In the genomic region with DNA sequence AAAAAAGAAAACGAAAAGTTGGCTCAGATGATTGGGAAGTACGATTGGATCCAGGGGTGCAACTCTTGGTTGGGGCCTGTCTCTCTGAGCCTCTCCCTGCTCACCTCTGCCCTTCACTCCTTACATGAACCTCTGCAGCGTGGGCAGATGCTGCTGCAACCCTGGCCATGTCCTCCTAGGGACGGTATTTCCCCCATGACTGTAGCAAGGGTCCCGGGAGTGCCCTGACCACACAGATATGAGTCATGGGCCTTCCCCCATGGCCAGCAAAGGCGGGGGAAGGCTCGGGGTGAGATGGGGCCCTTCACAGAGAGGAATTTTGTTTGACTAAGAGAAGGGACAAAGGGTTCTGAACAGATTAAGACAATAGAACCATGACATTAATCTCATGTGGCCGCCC, we compare ENCODE assay signal across 8 cellular contexts.
DNase-seq lines count a peak whose midpoint lies in the region; ATAC-seq lines count a peak whose summit lies in the region.

No MANE protein-coding gene starts in this region.

- H3K27me3 Mint-ChIP-seq in activated CD4-positive, alpha-beta memory T cell treated with anti-CD3 and anti-CD28 coated beads for 36 hours = no peaks in the 10 kb centered on the region

- CTCF ChIA-PET in activated CD4-positive, alpha-beta memory T cell treated with anti-CD3 and anti-CD28 coated beads for 36 hours (lab: Charles Lee) = interaction anchor here (0.7 to 2.0 kb wide), 3 partner anchors 98 to 297 kb away, joined by 3 to 8 read pairs (median 3); no protein-coding TSS in a partner anchor

- H3K4me3 ChIP-seq in BLaER1 treated with 17β-estradiol and CSF1 and Interleukin-3, amounts not matched to agents 10 nM and 100 nM = no peak overlapping the region

- intact Hi-C loops in activated CD4-positive, alpha-beta memory T cell treated with anti-CD3 and anti-CD28 coated beads for 36 hours (cut with micrococcal nuclease) = loop anchor here (1.0 to 5.0 kb wide), 5 partner anchors 17 to 126 kb away; no protein-coding TSS in a partner anchor

- H3K27me3 ChIP-seq in BLaER1 treated with 17β-estradiol and CSF1 and Interleukin-3, amounts not matched to agents 10 nM and 100 nM = no peaks in the 10 kb centered on the region

- POLR2A ChIA-PET in activated CD4-positive, alpha-beta memory T cell treated with anti-CD3 and anti-CD28 coated beads for 36 hours (lab: Charles Lee) = interaction anchor here (1.3 kb wide), 3 partner anchors 10 to 127 kb away, joined by 4 to 6 read pairs (median 4); no protein-coding TSS in a partner anchor

- H3K27ac ChIP-seq in BLaER1 treated with 17β-estradiol and CSF1 and Interleukin-3, amounts not matched to agents 10 nM and 100 nM = peak overlapping the region in 5 of 11 experiments; percentile 4 to 51 (median 44); a peak in 9 of 22 replicates

- H3K27ac Mint-ChIP-seq in activated CD4-positive, alpha-beta memory T cell treated with anti-CD3 and anti-CD28 coated beads for 36 hours = peak overlapping the region; percentile 87

- H3K4me1 Mint-ChIP-seq in activated CD4-positive, alpha-beta memory T cell treated with anti-CD3 and anti-CD28 coated beads for 36 hours (ENCODE audit: low read depth) = peaks cover 92% of the 10 kb centered on the region

- DNase-seq in activated CD4-positive, alpha-beta memory T cell treated with anti-CD3 and anti-CD28 coated beads for 36 hours = peak; percentile 89
- peak; percentile 87 for DNase-seq in glomerular visceral epithelial cell (ENCODE audit: extremely low spot score)
- peak; percentile 58 to 59 for DNase-seq in stimulated activated CD8-positive, alpha-beta memory T cell treated with anti-CD3 and anti-CD28 coated beads, Interleukin-15, amount 100 ng/mL, for 4 hours (ENCODE audit: low read depth in 2 of 2)
- no peak for DNase-seq in NCI-H524 treated with DMSO at 0.1 percent for 48 hours (lab: John Stamatoyannopoulos, UW)
- DNase-seq in NCI-H1092 (lab: John Stamatoyannopoulos, UW) = no peak

- H3K9me3 Mint-ChIP-seq in activated CD4-positive, alpha-beta memory T cell treated with anti-CD3 and anti-CD28 coated beads for 36 hours = no peaks in the 10 kb centered on the region

- ATAC-seq in GM19395 (IDR thresholded peaks at IDR 0.05; ENCODE audit: unreplicated experiment) (peak; percentile 89), HG03354 (IDR thresholded peaks at IDR 0.05; ENCODE audit: poor library complexity, severe bottlenecking, unreplicated experiment) (peak; percentile 84)

- peaks cover 20 to 35% (median 23%) of the 10 kb centered on the region in 11 experiments for H3K9me3 ChIP-seq in BLaER1 treated with 17β-estradiol and CSF1 and Interleukin-3, amounts not matched to agents 10 nM and 100 nM (replicated peaks in 1 of 11)

- H3K36me3 Mint-ChIP-seq in activated CD4-positive, alpha-beta memory T cell treated with anti-CD3 and anti-CD28 coated beads for 36 hours = peaks cover 36% of the 10 kb centered on the region

- H3K36me3 ChIP-seq in BLaER1 treated with 17β-estradiol and CSF1 and Interleukin-3, amounts not matched to agents 10 nM and 100 nM = peaks cover 46 to 90% (median 82%) of the 10 kb centered on the region in 11 experiments

- H3K9ac ChIP-seq in BLaER1 treated with 17β-estradiol and CSF1 and Interleukin-3, amounts not matched to agents 10 nM and 100 nM = 0 out of 22 replicates have a peak overlapping the region, but pooled peaks of 1 of the 11 experiments have one; percentile 14

- peak overlapping the region in 10 of 11 experiments; percentile 24 to 83 (median 52); a peak in 16 of 22 replicates for H3K4me2 ChIP-seq in BLaER1 treated with 17β-estradiol and CSF1 and Interleukin-3, amounts not matched to agents 10 nM and 100 nM

- peak overlapping the region; percentile 3 for H3K4me3 Mint-ChIP-seq in activated CD4-positive, alpha-beta memory T cell treated with anti-CD3 and anti-CD28 coated beads for 36 hours

- peaks cover 30 to 85% (median 65%) of the 10 kb centered on the region in 11 experiments; a peak in 21 of 22 replicates for H4K20me1 ChIP-seq in BLaER1 treated with 17β-estradiol and CSF1 and Interleukin-3, amounts not matched to agents 10 nM and 100 nM

- peaks cover 27 to 54% (median 39%) of the 10 kb centered on the region in 10 experiments for H3K4me1 ChIP-seq in BLaER1 treated with 17β-estradiol and CSF1 and Interleukin-3, amounts not matched to agents 10 nM and 100 nM

Comparison
In these comparisons a context has a peak if more than half of its experiments do, and no peak if none do; other contexts are left out.
1. DNase-seq: peak in activated CD4-positive, alpha-beta memory T cell treated with anti-CD3 and anti-CD28 coated beads for 36 hours (single experiment), glomerular visceral epithelial cell (single experiment) and stimulated activated CD8-positive, alpha-beta memory T cell treated with anti-CD3 and anti-CD28 coated beads, Interleukin-15, amount 100 ng/mL, for 4 hours (2 of 2); none in NCI-H524 treated with DMSO at 0.1 percent for 48 hours (single experiment) and NCI-H1092 (single experiment).